Comparison of ENCODE assay signal across 18 cellular contexts in the genomic region with DNA sequence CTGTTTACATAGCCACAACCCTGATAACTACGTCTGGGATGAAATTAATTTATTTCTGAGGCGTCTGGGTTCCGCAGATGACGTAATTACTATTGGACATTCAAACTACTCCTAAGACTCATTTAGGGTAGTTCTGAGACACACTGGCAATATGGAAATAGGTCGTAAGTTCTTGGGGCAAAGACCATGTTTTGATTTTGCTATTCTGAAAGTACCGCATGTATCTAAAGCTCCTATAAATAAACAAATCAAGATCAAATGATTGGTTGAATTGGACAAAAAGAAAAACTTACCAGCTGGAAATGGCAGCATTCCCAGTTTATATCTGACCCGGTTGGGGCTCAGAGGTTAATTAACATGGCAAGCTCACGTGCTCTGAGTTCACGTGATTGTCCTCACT.
DNase-seq lines count a peak whose midpoint lies in the region; ATAC-seq, FAIRE-seq and TF ChIP-seq lines count a peak whose summit lies in the region.
"Had no signal": no experiment of that assay in that cellular context is flagged by ENCODE, and none has a peak within 500 bp of the region (broad histone marks: within the 10 kb centered on the region; RNA-seq: fewer than 3 reads in every experiment).

No MANE protein-coding gene starts in this region.

- TF ChIP-seq POLR2A in ovary (IDR thresholded peaks at IDR 0.05): no peak

- H3K27me3 ChIP-seq in brain microvascular endothelial cell (replicated peaks): no peaks in the 10 kb centered on the region
- H3K27me3 ChIP-seq in small intestine (ENCODE audit: control insufficient read depth in 2 of 2, insufficient read depth in 2 of 2, low read length in 2 of 2): no peaks in the 10 kb centered on the region
- H3K27me3 ChIP-seq in CD4-positive, alpha-beta T cell (ENCODE audit: control insufficient read depth, insufficient read depth, low read length): no peaks in the 10 kb centered on the region
- H3K27me3 ChIP-seq in ovary: no peaks in the 10 kb centered on the region

- no peaks in the 10 kb centered on the region for H3K9me3 ChIP-seq in HEK293 (ENCODE audit: control insufficient read depth, insufficient read depth, low read depth, low read length)
- no peaks in the 10 kb centered on the region for H3K9me3 ChIP-seq in small intestine (ENCODE audit: control insufficient read depth, low read depth)
- H3K9me3 ChIP-seq in CD4-positive, alpha-beta T cell (ENCODE audit: control insufficient read depth, low read length): no peaks in the 10 kb centered on the region
- H3K9me3 ChIP-seq in ovary: no peaks in the 10 kb centered on the region
- H3K9me3 ChIP-seq: HAP-1 had no signal

- H3K4me1 ChIP-seq in HEK293 (ENCODE audit: control insufficient read depth, insufficient read depth, low read length) (peaks cover 5% of the 10 kb centered on the region; the same call in 1 of the 2 replicates), small intestine (ENCODE audit: control insufficient read depth in 2 of 2, insufficient read depth in 1 of 2, low read depth in 1 of 2, low read length in 1 of 2) (no peaks in the 10 kb centered on the region), ovary (ENCODE audit: insufficient read depth) (peaks cover 34% of the 10 kb centered on the region)
- H3K4me1 ChIP-seq: HAP-1 had no signal

- H3K27ac ChIP-seq in HEK293 (ENCODE audit: extremely low read depth, low read depth, low read length) (no peak overlapping the region), brain microvascular endothelial cell (peak overlapping the region; percentile 99), small intestine (ENCODE audit: low read depth in 1 of 2, low read length in 1 of 2) (no peak overlapping the region), ovary (no peak overlapping the region)
- no peak overlapping the region for H3K27ac ChIP-seq in CD4-positive, alpha-beta T cell (ENCODE audit: low read depth, low read length)

- H3K36me3 ChIP-seq in HEK293 (ENCODE audit: control insufficient read depth in 2 of 2, insufficient read depth in 1 of 2, low read length in 2 of 2) (no peaks in the 10 kb centered on the region), brain microvascular endothelial cell (replicated peaks) (no peaks in the 10 kb centered on the region), small intestine (ENCODE audit: control insufficient read depth in 2 of 2, insufficient read depth in 2 of 2, low read length in 2 of 2) (no peaks in the 10 kb centered on the region), ovary (no peaks in the 10 kb centered on the region)
- H3K36me3 ChIP-seq: HAP-1 had no signal

- H3K4me1 Mint-ChIP-seq in CD4-positive, alpha-beta T cell (ENCODE audit: low read depth): peaks cover 5% of the 10 kb centered on the region
- H3K4me1 Mint-ChIP-seq: B cell; CD4-positive, alpha-beta memory T cell had no signal

- H3K4me3 Mint-ChIP-seq in CD4-positive, alpha-beta T cell: no peak overlapping the region
- H3K4me3 Mint-ChIP-seq: B cell; CD4-positive, alpha-beta memory T cell; HFFc6 had no signal

- H3K9me3 Mint-ChIP-seq in CD4-positive, alpha-beta T cell: no peaks in the 10 kb centered on the region

- POLR2A ChIA-PET in HEK293 (lab: Yijun Ruan, JAX): no interaction called here
- POLR2A ChIA-PET in CD4-positive, alpha-beta T cell (lab: Charles Lee): no interaction called here

- no peak for TF ChIP-seq CTCF in HEK293 (tag by site-specific recombination; IDR thresholded peaks at IDR 0.05)
- no peak for TF ChIP-seq CTCF in brain microvascular endothelial cell (IDR thresholded peaks at IDR 0.05; ENCODE audit: low read depth, low read length, missing control alignments)
- no peak for TF ChIP-seq CTCF in CD4-positive, alpha-beta T cell (IDR thresholded peaks at IDR 0.05)
- TF ChIP-seq CTCF in ovary (IDR thresholded peaks at IDR 0.05): no peak

- DNase-seq in brain microvascular endothelial cell: peak; percentile 58
- peak; percentile 78 for DNase-seq in iris pigment epithelial cell (ENCODE audit: low read depth)
- peak; percentile 56 for DNase-seq in small intestine
- DNase-seq in CD4-positive, alpha-beta T cell: no peak
- DNase-seq in stimulated activated CD4-positive, alpha-beta T cell treated with anti-CD3 and anti-CD28 coated beads, Interleukin-12 subunit alpha, Interleukin-12 subunit beta, amount 100 ng/mL, for 4 hours: no peak
- DNase-seq in ovary: no peak
- DNase-seq: C1 segment of cervical spinal cord; CD4-positive, alpha-beta memory T cell; DND-41; GDM1; HFFc6 had no signal

- no peak for TF ChIP-seq EP300 in ovary (IDR thresholded peaks at IDR 0.05)

- no peak overlapping the region for H3K27ac Mint-ChIP-seq in CD4-positive, alpha-beta T cell
- H3K27ac Mint-ChIP-seq: B cell; CD4-positive, alpha-beta memory T cell; HFFc6 had no signal

- no peaks in the 10 kb centered on the region for H3K27me3 Mint-ChIP-seq in CD4-positive, alpha-beta T cell

- peak; percentile 39 for FAIRE-seq in small intestine (lab: Jason Lieb, UNC)
- FAIRE-seq: A204.1, GM12892, H1, HTR-8/SVneo had no signal

- ATAC-seq in CD4-positive, alpha-beta T cell (ENCODE audit: poor library complexity): no peak

- H3K4me3 ChIP-seq in HEK293 (ENCODE audit: low read depth, low read length): no peak overlapping the region
- no peak overlapping the region for H3K4me3 ChIP-seq in brain microvascular endothelial cell (ENCODE audit: low read depth, low read length)
- H3K4me3 ChIP-seq in small intestine (ENCODE audit: low read depth in 1 of 2, low read length in 2 of 2): no peak overlapping the region
- no peak overlapping the region for H3K4me3 ChIP-seq in ovary
- H3K4me3 ChIP-seq: HAP-1 had no signal

- no peaks in the 10 kb centered on the region for H3K36me3 Mint-ChIP-seq in CD4-positive, alpha-beta T cell (ENCODE audit: low read depth)
- H3K36me3 Mint-ChIP-seq: CD4-positive, alpha-beta memory T cell had no signal

- CTCF ChIA-PET in HEK293 (lab: Yijun Ruan, JAX): no interaction called here
- CTCF ChIA-PET in CD4-positive, alpha-beta T cell (lab: Charles Lee): no interaction called here

- in situ Hi-C loops in brain microvascular endothelial cell (cut with HindIII; ENCODE audit: low pct_ligation_motif_present, low sequenced_read_pairs): no loop called here

- intact Hi-C loops in CD4-positive, alpha-beta T cell (cut with DNase I, micrococcal nuclease): no loop called here
- intact Hi-C loops in ovary (cut with DNase I): loop anchor here (5.0 to 10.0 kb wide), 7 partner anchors 51 to 139 kb away; a partner anchor contains a TSS

- WGBS in small intestine, 3 donors: 8 to 43% (median 29%) methylated on average over 9 of the region's 9 CpGs
- 60 to 70% (median 62%) methylated on average over 9 of the region's 9 CpGs for WGBS in ovary, 3 donors

TF ChIP-seq in HEK293, 187 proteins besides CTCF, POLR2A, EP300 and RAD21:
- TF ChIP-seq, protein P1, sequence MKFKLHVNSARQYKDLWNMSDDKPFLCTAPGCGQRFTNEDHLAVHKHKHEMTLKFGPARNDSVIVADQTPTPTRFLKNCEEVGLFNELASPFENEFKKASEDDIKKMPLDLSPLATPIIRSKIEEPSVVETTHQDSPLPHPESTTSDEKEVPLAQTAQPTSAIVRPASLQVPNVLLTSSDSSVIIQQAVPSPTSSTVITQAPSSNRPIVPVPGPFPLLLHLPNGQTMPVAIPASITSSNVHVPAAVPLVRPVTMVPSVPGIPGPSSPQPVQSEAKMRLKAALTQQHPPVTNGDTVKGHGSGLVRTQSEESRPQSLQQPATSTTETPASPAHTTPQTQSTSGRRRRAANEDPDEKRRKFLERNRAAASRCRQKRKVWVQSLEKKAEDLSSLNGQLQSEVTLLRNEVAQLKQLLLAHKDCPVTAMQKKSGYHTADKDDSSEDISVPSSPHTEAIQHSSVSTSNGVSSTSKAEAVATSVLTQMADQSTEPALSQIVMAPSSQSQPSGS (tag by site-specific recombination; IDR thresholded peaks at IDR 0.05; ENCODE audit: low read depth): peak; percentile 88
- no peak for TF ChIP-seq ZNF501 (tag by site-specific recombination; IDR thresholded peaks at IDR 0.05)

Comparison
In these comparisons a context has a peak if more than half of its experiments do, and no peak if none do; other contexts are left out.
1. DNase-seq: peak in brain microvascular endothelial cell (single experiment), iris pigment epithelial cell (single experiment) and small intestine (single experiment); none in CD4-positive, alpha-beta T cell (0 of 10), stimulated activated CD4-positive, alpha-beta T cell treated with anti-CD3 and anti-CD28 coated beads, Interleukin-12 subunit alpha, Interleukin-12 subunit beta, amount 100 ng/mL, for 4 hours (single experiment) and ovary (0 of 5).
2. intact Hi-C loops: an anchor here in ovary (5.0 to 10.0 kb wide); none called in CD4-positive, alpha-beta T cell.